ENCODE assay signal across 11 cellular contexts in genomic region chr9:109816490-109816889, GRCh38. TPM values are rescaled to one million over a fixed set of nuclear protein-coding genes. Genes with fewer than 3 reads are reported as not detected.
DNase-seq lines count a peak whose midpoint lies in the region; ATAC-seq and TF ChIP-seq lines count a peak whose summit lies in the region.
"Had no signal": no experiment of that assay in that cellular context is flagged by ENCODE, and none has a peak within 500 bp of the region (broad histone marks: within the 10 kb centered on the region; RNA-seq: fewer than 3 reads in every experiment).

No MANE protein-coding gene starts in this region.

- no peak for TF ChIP-seq POLR2A in erythroblast (IDR thresholded peaks at IDR 0.05; ENCODE audit: low read length)

- intact Hi-C loops in left cardiac atrium (cut with DNase I): no loop called here

- DNase-seq in HPDE6-E6E7 (ENCODE audit: extremely low spot score): peak; percentile 37
- peak; percentile 92 for DNase-seq in amniotic epithelial cell (ENCODE audit: low read depth)
- no peak for DNase-seq in left cardiac atrium
- DNase-seq in stromal cell of bone marrow (ENCODE audit: low read depth): peak; percentile 98
- DNase-seq in NCI-H2227 (lab: John Stamatoyannopoulos, UW; ENCODE audit: unreplicated experiment): no peak
- no peak for DNase-seq in erythroblast (lab: John Stamatoyannopoulos, UW)
- no peak for DNase-seq in NCI-H345 (lab: John Stamatoyannopoulos, UW)
- DNase-seq: activated CD8-positive, alpha-beta memory T cell treated with anti-CD3 and anti-CD28 coated beads, Interleukin-2, amount 50 U/mL, for 48 hours; retina; thyroid gland had no signal

- ATAC-seq in left cardiac atrium (peak; percentile 72 to 90), GM19035 (IDR thresholded peaks at IDR 0.05; ENCODE audit: unreplicated experiment) (no peak)

RNA-seq across cellular contexts. Expression of gene PALM2AKAP2, which starts 36.5 kb away (rescaled TPM):
- total RNA-seq in left cardiac atrium: 100 to 1,000 TPM in 1 of 2 donors, 10 to 100 TPM in 1; 97.6 to 102 TPM

Comparison
In these comparisons a context has a peak if more than half of its experiments do, and no peak if none do; other contexts are left out.
1. DNase-seq: peak in HPDE6-E6E7 (single experiment), amniotic epithelial cell (single experiment) and stromal cell of bone marrow (single experiment); none in left cardiac atrium (single experiment), NCI-H2227 (single experiment), erythroblast (0 of 2) and NCI-H345 (single experiment).